In the genomic region with DNA sequence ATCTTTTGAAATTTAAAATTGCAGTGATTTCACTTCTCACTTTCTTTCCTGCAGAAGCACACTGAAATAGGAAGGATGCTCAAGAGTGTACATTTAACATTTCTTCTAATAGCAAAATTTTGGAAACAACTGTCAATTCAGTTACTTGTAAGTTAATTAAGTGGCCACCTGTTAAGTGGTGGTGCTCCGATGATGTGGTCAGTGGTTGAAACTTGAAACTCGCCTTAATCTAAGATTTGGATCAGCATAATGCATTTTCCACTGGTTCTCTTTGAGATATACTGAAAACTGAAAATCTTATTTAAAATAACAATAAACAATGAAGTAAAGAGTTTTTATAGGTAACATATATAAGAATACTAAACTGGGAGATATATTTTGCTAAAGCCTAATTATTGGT, we compare ENCODE assay signal across 21 cellular contexts. TPM values are rescaled to one million over a fixed set of nuclear protein-coding genes. Genes with fewer than 3 reads are reported as not detected.
"Had no signal": no experiment of that assay in that cellular context is flagged by ENCODE, and none has a peak within 500 bp of the region (broad histone marks: within the 10 kb centered on the region; RNA-seq: fewer than 3 reads in every experiment).

No MANE protein-coding gene starts in this region.

- H3K27me3 ChIP-seq: MG63 had no signal

- DNase-seq: MG63; NCI-H1092 treated with DMSO at 0.1 percent for 48 hours; NCI-H1436 treated with DMSO at 0.1 percent for 48 hours; NCI-H1694; NCI-H187 treated with DMSO at 0.1 percent for 48 hours; NCI-H2081; NCI-H2107; NCI-H2227 treated with DMSO at 0.1 percent for 48 hours; NCI-H69; NCI-H774; NK-92 treated with Interleukin-12 subunit alpha and Interleukin-12 subunit beta, amount 100 ng/mL, for 24 hours; PC-3; SHP77 had no signal

- H3K4me3 ChIP-seq: K562, MG63 had no signal

- ATAC-seq: K562, Panc1, PC-3, SK-N-SH treated with all-trans-retinoic acid at 6 μM for 48 hours had no signal

- H3K36me3 ChIP-seq: MG63 had no signal

- H3K27ac ChIP-seq: HL-60, RWPE1 had no signal

RNA-seq across cellular contexts. Expression of a gene that starts 7.0 kb away (rescaled TPM):
- total RNA-seq: K562, NCI-H460, OCI-LY7, PC-3 had no signal
- polyA plus RNA-seq: IgD-negative memory B cell had no signal

RNA-seq across cellular contexts. Expression of a gene that starts 40.6 kb away (rescaled TPM):
- total RNA-seq: K562, NCI-H460, OCI-LY7, PC-3 had no signal
- polyA plus RNA-seq: IgD-negative memory B cell, K562 had no signal

RNA-seq across cellular contexts. Expression of a gene that starts 56.0 kb away (rescaled TPM):
- total RNA-seq: K562, NCI-H460, OCI-LY7, PC-3 had no signal
- polyA plus RNA-seq: IgD-negative memory B cell had no signal
